8 cellular contexts compared by ENCODE assay signal in genomic region chr14:105300542-105301102, GRCh38. TPM values are rescaled to one million over a fixed set of nuclear protein-coding genes. Genes with fewer than 3 reads are reported as not detected.
DNase-seq lines count a peak whose midpoint lies in the region; ATAC-seq and FAIRE-seq lines count a peak whose summit lies in the region.

Gene BRF1 (minus strand): TSS chr14:105301001. CDS start chr14:105300629, 372 bp downstream.

- peak within 1 kb of the TSS; percentile 91 for H3K4me3 Mint-ChIP-seq in activated T-helper 1 cell treated with anti-CD3 and anti-CD28 coated beads, Interleukin-12 subunit alpha, Interleukin-12 subunit beta, Interleukin-2, Interleukin-4 antibody, amounts not matched to agents 30 ng/mL and 10 ng/mL and 1 ng/mL, durations not matched to agents 14 hours and 24 hours and 36 hours
- H3K4me3 Mint-ChIP-seq in naive thymus-derived CD4-positive, alpha-beta T cell: peak within 1 kb of the TSS; percentile 75 to 95 (median 90)
- peak within 1 kb of the TSS; percentile 92 to 96 for H3K4me3 Mint-ChIP-seq in stimulated activated naive B cell treated with anti-CD40 and anti-IgM and Interleukin-4, amounts not matched to agents 10 μg/mL and 1 μg/mL and 100 μg/mL, for 72 hours

- FAIRE-seq in RCC 7860 (lab: Jason Lieb, UNC): no peak

- H3K27ac ChIP-seq in HUES6 (ENCODE audit: low read depth, low read length): no peak within 1 kb of the TSS
- peak within 1 kb of the TSS; percentile 94 for H3K27ac ChIP-seq in naive thymus-derived CD4-positive, alpha-beta T cell (ENCODE audit: low read depth, low read length)

- H3K9ac ChIP-seq in HUES6 (ENCODE audit: low read length): peak within 1 kb of the TSS; percentile 95

- CTCF ChIA-PET in naive thymus-derived CD4-positive, alpha-beta T cell (lab: Charles Lee): interaction anchor here (0.7 to 1.2 kb wide), 3 partner anchors 21 to 558 kb away, joined by 3 to 4 read pairs (median 3); no protein-coding TSS in a partner anchor

- DNase-seq in D341Med (ENCODE audit: low spot score) (peak; percentile 97), RCC 7860 (ENCODE audit: low spot score) (peak; percentile 70), fibroblast of gingiva (ENCODE audit: low read depth) (peak; percentile 91)
- peak; percentile 97 for DNase-seq in activated T-helper 1 cell treated with anti-CD3 and anti-CD28 coated beads, Interleukin-12 subunit alpha, Interleukin-12 subunit beta, Interleukin-2, Interleukin-4 antibody, amounts not matched to agents 30 ng/mL and 10 ng/mL and 1 ng/mL, durations not matched to agents 14 hours and 24 hours and 36 hours (ENCODE audit: low spot score)
- peak in 8 of 9 donors; percentile 94 to 99 (median 98) for DNase-seq in naive thymus-derived CD4-positive, alpha-beta T cell
- peak; percentile 96 for DNase-seq in stimulated activated naive B cell treated with anti-CD40 and anti-IgM and Interleukin-4, amounts not matched to agents 10 μg/mL and 1 μg/mL and 100 μg/mL, for 72 hours

- H3K9me3 ChIP-seq in HUES6 (ENCODE audit: control insufficient read depth, insufficient read depth, low read depth, low read length): no peaks in the 10 kb centered on the region
- H3K9me3 ChIP-seq in naive thymus-derived CD4-positive, alpha-beta T cell (ENCODE audit: control insufficient read depth in 2 of 3, low read length in 3 of 3): no peaks in the 10 kb centered on the region

- H3K9me3 Mint-ChIP-seq in activated T-helper 1 cell treated with anti-CD3 and anti-CD28 coated beads, Interleukin-12 subunit alpha, Interleukin-12 subunit beta, Interleukin-2, Interleukin-4 antibody, amounts not matched to agents 30 ng/mL and 10 ng/mL and 1 ng/mL, durations not matched to agents 14 hours and 24 hours and 36 hours: no peaks in the 10 kb centered on the region
- no peaks in the 10 kb centered on the region for H3K9me3 Mint-ChIP-seq in naive thymus-derived CD4-positive, alpha-beta T cell
- no peaks in the 10 kb centered on the region for H3K9me3 Mint-ChIP-seq in stimulated activated naive B cell treated with anti-CD40 and anti-IgM and Interleukin-4, amounts not matched to agents 10 μg/mL and 1 μg/mL and 100 μg/mL, for 72 hours

- intact Hi-C loops in activated T-helper 1 cell treated with anti-CD3 and anti-CD28 coated beads, Interleukin-12 subunit alpha, Interleukin-12 subunit beta, Interleukin-2, Interleukin-4 antibody, amounts not matched to agents 30 ng/mL and 10 ng/mL and 1 ng/mL, durations not matched to agents 14 hours and 24 hours and 36 hours (cut with micrococcal nuclease): loop anchor here (1.0 to 10.0 kb wide), 10 partner anchors 7 to 548 kb away; partner anchors contain the start of genes BTBD6, CDCA4, NUDT14 and PACS2
- intact Hi-C loops in naive thymus-derived CD4-positive, alpha-beta T cell (cut with micrococcal nuclease): loop anchor here (1.0 to 10.0 kb wide), 21 partner anchors 14 to 548 kb away; partner anchors contain the start of genes NUDT14 (in 2 of the 2), PACS2 (in 2 of the 2), SIVA1 (in 2 of the 2) and AKT1 (in 1 of the 2)

- peak within 1 kb of the TSS; percentile 91 for H3K27ac Mint-ChIP-seq in activated T-helper 1 cell treated with anti-CD3 and anti-CD28 coated beads, Interleukin-12 subunit alpha, Interleukin-12 subunit beta, Interleukin-2, Interleukin-4 antibody, amounts not matched to agents 30 ng/mL and 10 ng/mL and 1 ng/mL, durations not matched to agents 14 hours and 24 hours and 36 hours
- H3K27ac Mint-ChIP-seq in naive thymus-derived CD4-positive, alpha-beta T cell: peak within 1 kb of the TSS; percentile 86 to 97 (median 94)
- peak within 1 kb of the TSS; percentile 96 for H3K27ac Mint-ChIP-seq in stimulated activated naive B cell treated with anti-CD40 and anti-IgM and Interleukin-4, amounts not matched to agents 10 μg/mL and 1 μg/mL and 100 μg/mL, for 72 hours

- POLR2A ChIA-PET in naive thymus-derived CD4-positive, alpha-beta T cell (lab: Charles Lee): interaction anchor here (0.6 to 2.8 kb wide), 18 partner anchors 8 to 548 kb away, joined by 3 to 58 read pairs (median 4); partner anchors contain the start of genes BTBD6, CDCA4, GPR132 and PACS2

- H3K4me3 ChIP-seq in HUES6 (ENCODE audit: low read depth, low read length): peak within 1 kb of the TSS; percentile 100
- peak within 1 kb of the TSS; percentile 73 for H3K4me3 ChIP-seq in naive thymus-derived CD4-positive, alpha-beta T cell (ENCODE audit: low read length)

- peaks cover 10% of the 10 kb centered on the region; the same call in 1 of the 2 replicates for H3K27me3 ChIP-seq in HUES6 (ENCODE audit: control insufficient read depth, insufficient read depth, low read length)
- H3K27me3 ChIP-seq in naive thymus-derived CD4-positive, alpha-beta T cell (ENCODE audit: control insufficient read depth in 2 of 2, insufficient read depth in 2 of 2, low read length in 2 of 2): no peaks in the 10 kb centered on the region

- ATAC-seq in GM21423 (IDR thresholded peaks at IDR 0.05; ENCODE audit: unreplicated experiment): peak; percentile 84
- peak; percentile 93 for ATAC-seq in naive thymus-derived CD4-positive, alpha-beta T cell
- ATAC-seq in stimulated activated naive B cell treated with anti-CD40 and anti-IgM and Interleukin-4, amounts not matched to agents 10 μg/mL and 1 μg/mL and 100 μg/mL, for 72 hours (replicated peaks): peak; percentile 90 to 91

- H3K4me1 ChIP-seq in HUES6 (ENCODE audit: control insufficient read depth, insufficient read depth, low read length): 0 out of 2 replicates have a peak, but pooled peaks cover 3% of the 10 kb centered on the region
- H3K4me1 ChIP-seq in naive thymus-derived CD4-positive, alpha-beta T cell (ENCODE audit: control insufficient read depth in 2 of 2, insufficient read depth in 2 of 2, low read length in 2 of 2): peaks cover 0 to 22% of the 10 kb centered on the region in 2 donors

- no peaks in the 10 kb centered on the region; the same call in 1 of the 2 replicates for H3K36me3 ChIP-seq in HUES6 (ENCODE audit: control insufficient read depth, insufficient read depth, low read length)
- peaks cover 0 to 3% (median 0%) of the 10 kb centered on the region in 3 experiments for H3K36me3 ChIP-seq in naive thymus-derived CD4-positive, alpha-beta T cell (ENCODE audit: control insufficient read depth in 2 of 3, insufficient read depth in 3 of 3, low read length in 3 of 3)

- peaks cover 36% of the 10 kb centered on the region for H3K4me1 Mint-ChIP-seq in activated T-helper 1 cell treated with anti-CD3 and anti-CD28 coated beads, Interleukin-12 subunit alpha, Interleukin-12 subunit beta, Interleukin-2, Interleukin-4 antibody, amounts not matched to agents 30 ng/mL and 10 ng/mL and 1 ng/mL, durations not matched to agents 14 hours and 24 hours and 36 hours (ENCODE audit: low read depth)
- peaks cover 34 to 52% (median 40%) of the 10 kb centered on the region in 7 donors for H3K4me1 Mint-ChIP-seq in naive thymus-derived CD4-positive, alpha-beta T cell
- H3K4me1 Mint-ChIP-seq in stimulated activated naive B cell treated with anti-CD40 and anti-IgM and Interleukin-4, amounts not matched to agents 10 μg/mL and 1 μg/mL and 100 μg/mL, for 72 hours: peaks cover 19 to 33% of the 10 kb centered on the region in 2 donors

- peaks cover 4% of the 10 kb centered on the region for H3K27me3 Mint-ChIP-seq in activated T-helper 1 cell treated with anti-CD3 and anti-CD28 coated beads, Interleukin-12 subunit alpha, Interleukin-12 subunit beta, Interleukin-2, Interleukin-4 antibody, amounts not matched to agents 30 ng/mL and 10 ng/mL and 1 ng/mL, durations not matched to agents 14 hours and 24 hours and 36 hours (ENCODE audit: insufficient read depth)
- no peaks in the 10 kb centered on the region for H3K27me3 Mint-ChIP-seq in naive thymus-derived CD4-positive, alpha-beta T cell
- H3K27me3 Mint-ChIP-seq in stimulated activated naive B cell treated with anti-CD40 and anti-IgM and Interleukin-4, amounts not matched to agents 10 μg/mL and 1 μg/mL and 100 μg/mL, for 72 hours: no peaks in the 10 kb centered on the region

- peaks cover 6% of the 10 kb centered on the region for H3K36me3 Mint-ChIP-seq in activated T-helper 1 cell treated with anti-CD3 and anti-CD28 coated beads, Interleukin-12 subunit alpha, Interleukin-12 subunit beta, Interleukin-2, Interleukin-4 antibody, amounts not matched to agents 30 ng/mL and 10 ng/mL and 1 ng/mL, durations not matched to agents 14 hours and 24 hours and 36 hours (ENCODE audit: low read depth)
- peaks cover 0 to 19% (median 2%) of the 10 kb centered on the region in 5 donors for H3K36me3 Mint-ChIP-seq in naive thymus-derived CD4-positive, alpha-beta T cell
- no peaks in the 10 kb centered on the region for H3K36me3 Mint-ChIP-seq in stimulated activated naive B cell treated with anti-CD40 and anti-IgM and Interleukin-4, amounts not matched to agents 10 μg/mL and 1 μg/mL and 100 μg/mL, for 72 hours

RNA-seq across cellular contexts. Expression of gene BRF1, which starts in this region (rescaled TPM):
- 46.1 and 46.9 TPM in 2 replicates for total RNA-seq in activated T-helper 1 cell treated with anti-CD3 and anti-CD28 coated beads, Interleukin-12 subunit alpha, Interleukin-12 subunit beta, Interleukin-2, Interleukin-4 antibody, amounts not matched to agents 30 ng/mL and 10 ng/mL and 1 ng/mL, durations not matched to agents 14 hours and 24 hours and 36 hours
- 10 to 100 TPM; 49.8 to 75.7 (median 61.4) TPM for total RNA-seq in naive thymus-derived CD4-positive, alpha-beta T cell
- 10 to 100 TPM in 1 of 2 donors, 1 to 10 TPM in 1; 7.1 to 11.9 TPM for polyA plus RNA-seq in naive thymus-derived CD4-positive, alpha-beta T cell
